In genomic region chrX:136662976-136663375, GRCh38 we compare ENCODE assay signal across 30 cellular contexts. TPM values are rescaled to one million over a fixed set of nuclear protein-coding genes. Genes with fewer than 3 reads are reported as not detected.
DNase-seq lines count a peak whose midpoint lies in the region; ATAC-seq and TF ChIP-seq lines count a peak whose summit lies in the region.
"Had no signal": no experiment of that assay in that cellular context is flagged by ENCODE, and none has a peak within 500 bp of the region (broad histone marks: within the 10 kb centered on the region; RNA-seq: fewer than 3 reads in every experiment).

No MANE protein-coding gene starts in this region.

- no peak overlapping the region for H3K9ac ChIP-seq in MM.1S (ENCODE audit: low read length)
- H3K9ac ChIP-seq: BLaER1 had no signal

- TF ChIP-seq CTCF in MM.1S (IDR thresholded peaks at IDR 0.05; ENCODE audit: low read length), result no peak

- H3K27ac Mint-ChIP-seq in activated naive CD8-positive, alpha-beta T cell treated with anti-CD3 and anti-CD28 coated beads, Interleukin-2, amount 10 ng/mL, durations not matched to agents 7 days and 5 days, result no peak overlapping the region
- H3K27ac Mint-ChIP-seq in activated naive CD8-positive, alpha-beta T cell treated with anti-CD3 and anti-CD28 coated beads, Interleukin-2, amount 50 U/mL, for 24 hours, result no peak overlapping the region
- H3K27ac Mint-ChIP-seq in activated T-helper 1 cell treated with anti-CD3 and anti-CD28 coated beads, Interleukin-12 subunit alpha, Interleukin-12 subunit beta, Interleukin-2, Interleukin-4 antibody, amounts not matched to agents 30 ng/mL and 10 ng/mL and 1 ng/mL, durations not matched to agents 14 hours and 24 hours and 36 hours, result peak overlapping the region; percentile 74
- H3K27ac Mint-ChIP-seq: HFFc6, nephron had no signal

- no peak for DNase-seq in activated naive CD8-positive, alpha-beta T cell treated with anti-CD3 and anti-CD28 coated beads, Interleukin-2, amount 10 ng/mL, durations not matched to agents 7 days and 5 days
- no peak for DNase-seq in activated naive CD8-positive, alpha-beta T cell treated with anti-CD3 and anti-CD28 coated beads, Interleukin-2, amount 50 U/mL, for 24 hours
- DNase-seq in MM.1S (peak; percentile 57), C1 segment of cervical spinal cord (lab: John Stamatoyannopoulos, UW) (no peak), NOMO-1 treated with dmso at 0.1 percent for 144 hours (lab: John Stamatoyannopoulos, UW; ENCODE audit: unreplicated experiment) (no peak)
- no peak for DNase-seq in activated T-helper 1 cell treated with anti-CD3 and anti-CD28 coated beads, Interleukin-12 subunit alpha, Interleukin-12 subunit beta, Interleukin-2, Interleukin-4 antibody, amounts not matched to agents 30 ng/mL and 10 ng/mL and 1 ng/mL, durations not matched to agents 14 hours and 24 hours and 36 hours (ENCODE audit: low spot score)
- DNase-seq in stimulated activated CD4-positive, alpha-beta T cell treated with anti-CD3 and anti-CD28 coated beads, Interleukin-2, amount 100 ng/mL, for 24 hours, result no peak
- DNase-seq: activated CD4-positive, alpha-beta T cell treated with anti-CD3 and anti-CD28 coated beads, Interleukin-2, amount 50 U/mL, for 48 hours; activated gamma-delta T cell treated with Interleukin-2 at 50 U/mL for 16 hours; activated T-cell treated with anti-CD3 and anti-CD28 coated beads for 4 hours; colonic mucosa; DND-41; effector CD4-positive, alpha-beta T cell; GF-D8; HFFc6; IMR-90; kidney glomerular epithelial cell; mucosa of descending colon; NCI-H146; NCI-H2107; psoas muscle; SIG-M5; stimulated activated CD4-positive, alpha-beta T cell treated with anti-CD3 and anti-CD28 coated beads, Interleukin-4, amount 100 ng/mL, for 24 hours; trophoblast cell had no signal

- no peak overlapping the region for H3K4me3 ChIP-seq in MM.1S (ENCODE audit: low read length)
- H3K4me3 ChIP-seq: ascending aorta, BLaER1, colonic mucosa, hepatocyte, mucosa of descending colon, psoas muscle had no signal

- peak; percentile 64 for ATAC-seq in activated naive CD8-positive, alpha-beta T cell treated with anti-CD3 and anti-CD28 coated beads, Interleukin-2, amount 10 ng/mL, durations not matched to agents 7 days and 5 days (ENCODE audit: low read depth)
- ATAC-seq in activated naive CD8-positive, alpha-beta T cell treated with anti-CD3 and anti-CD28 coated beads, Interleukin-2, amount 50 U/mL, for 24 hours, result no peak
- ATAC-seq: mucosa of descending colon, psoas muscle had no signal

- H3K4me1 Mint-ChIP-seq in activated naive CD8-positive, alpha-beta T cell treated with anti-CD3 and anti-CD28 coated beads, Interleukin-2, amount 10 ng/mL, durations not matched to agents 7 days and 5 days, result peaks cover 32% of the 10 kb centered on the region
- H3K4me1 Mint-ChIP-seq in activated naive CD8-positive, alpha-beta T cell treated with anti-CD3 and anti-CD28 coated beads, Interleukin-2, amount 50 U/mL, for 24 hours, result peaks cover 68% of the 10 kb centered on the region
- H3K4me1 Mint-ChIP-seq in activated T-helper 1 cell treated with anti-CD3 and anti-CD28 coated beads, Interleukin-12 subunit alpha, Interleukin-12 subunit beta, Interleukin-2, Interleukin-4 antibody, amounts not matched to agents 30 ng/mL and 10 ng/mL and 1 ng/mL, durations not matched to agents 14 hours and 24 hours and 36 hours (ENCODE audit: low read depth), result peaks cover 84% of the 10 kb centered on the region
- H3K4me1 Mint-ChIP-seq: nephron had no signal

- H4K20me1 ChIP-seq in MM.1S (ENCODE audit: insufficient read depth, low read length), result no peaks in the 10 kb centered on the region
- H4K20me1 ChIP-seq: BLaER1 had no signal

- H3K4me2 ChIP-seq in MM.1S (ENCODE audit: low read depth, low read length), result no peak overlapping the region
- H3K4me2 ChIP-seq: BLaER1, hepatocyte had no signal

- no peaks in the 10 kb centered on the region for H3K27me3 ChIP-seq in MM.1S (replicated peaks; ENCODE audit: insufficient read depth, low read length)
- H3K27me3 ChIP-seq: ascending aorta, colonic mucosa, hepatocyte had no signal

- no peaks in the 10 kb centered on the region for H3K36me3 ChIP-seq in MM.1S (replicated peaks; ENCODE audit: insufficient read depth, low read length)
- H3K36me3 ChIP-seq: colonic mucosa had no signal

- H3F3A ChIP-seq in MM.1S (ENCODE audit: insufficient read depth, low read length), result peaks cover 26% of the 10 kb centered on the region

- peaks cover 3% of the 10 kb centered on the region for H3K9me3 Mint-ChIP-seq in activated naive CD8-positive, alpha-beta T cell treated with anti-CD3 and anti-CD28 coated beads, Interleukin-2, amount 10 ng/mL, durations not matched to agents 7 days and 5 days
- H3K9me3 Mint-ChIP-seq in activated naive CD8-positive, alpha-beta T cell treated with anti-CD3 and anti-CD28 coated beads, Interleukin-2, amount 50 U/mL, for 24 hours, result peaks cover 10% of the 10 kb centered on the region
- peaks cover 8% of the 10 kb centered on the region for H3K9me3 Mint-ChIP-seq in activated T-helper 1 cell treated with anti-CD3 and anti-CD28 coated beads, Interleukin-12 subunit alpha, Interleukin-12 subunit beta, Interleukin-2, Interleukin-4 antibody, amounts not matched to agents 30 ng/mL and 10 ng/mL and 1 ng/mL, durations not matched to agents 14 hours and 24 hours and 36 hours
- H3K9me3 Mint-ChIP-seq: HFFc6 had no signal

- H3K36me3 Mint-ChIP-seq in activated naive CD8-positive, alpha-beta T cell treated with anti-CD3 and anti-CD28 coated beads, Interleukin-2, amount 10 ng/mL, durations not matched to agents 7 days and 5 days, result peaks cover 53% of the 10 kb centered on the region
- peaks cover 61% of the 10 kb centered on the region for H3K36me3 Mint-ChIP-seq in activated naive CD8-positive, alpha-beta T cell treated with anti-CD3 and anti-CD28 coated beads, Interleukin-2, amount 50 U/mL, for 24 hours (ENCODE audit: low read depth)
- H3K36me3 Mint-ChIP-seq in activated T-helper 1 cell treated with anti-CD3 and anti-CD28 coated beads, Interleukin-12 subunit alpha, Interleukin-12 subunit beta, Interleukin-2, Interleukin-4 antibody, amounts not matched to agents 30 ng/mL and 10 ng/mL and 1 ng/mL, durations not matched to agents 14 hours and 24 hours and 36 hours (ENCODE audit: low read depth), result peaks cover 60% of the 10 kb centered on the region

- H3K9me2 ChIP-seq in MM.1S (replicated peaks; ENCODE audit: insufficient read depth, low read length), result no peaks in the 10 kb centered on the region

- intact Hi-C loops in activated T-helper 1 cell treated with anti-CD3 and anti-CD28 coated beads, Interleukin-12 subunit alpha, Interleukin-12 subunit beta, Interleukin-2, Interleukin-4 antibody, amounts not matched to agents 30 ng/mL and 10 ng/mL and 1 ng/mL, durations not matched to agents 14 hours and 24 hours and 36 hours (cut with micrococcal nuclease), result no loop called here

- H3K79me2 ChIP-seq in MM.1S (ENCODE audit: low read length), result no peaks in the 10 kb centered on the region
- H3K79me2 ChIP-seq: hepatocyte had no signal

- no peaks in the 10 kb centered on the region for H3K27me3 Mint-ChIP-seq in activated naive CD8-positive, alpha-beta T cell treated with anti-CD3 and anti-CD28 coated beads, Interleukin-2, amount 10 ng/mL, durations not matched to agents 7 days and 5 days
- no peaks in the 10 kb centered on the region for H3K27me3 Mint-ChIP-seq in activated naive CD8-positive, alpha-beta T cell treated with anti-CD3 and anti-CD28 coated beads, Interleukin-2, amount 50 U/mL, for 24 hours
- H3K27me3 Mint-ChIP-seq in activated T-helper 1 cell treated with anti-CD3 and anti-CD28 coated beads, Interleukin-12 subunit alpha, Interleukin-12 subunit beta, Interleukin-2, Interleukin-4 antibody, amounts not matched to agents 30 ng/mL and 10 ng/mL and 1 ng/mL, durations not matched to agents 14 hours and 24 hours and 36 hours (ENCODE audit: insufficient read depth), result no peaks in the 10 kb centered on the region

- H3K27ac ChIP-seq in MM.1S (ENCODE audit: low read length), result no peak overlapping the region
- H3K27ac ChIP-seq: ascending aorta, BLaER1, colonic mucosa, epithelial cell of prostate, hepatocyte, psoas muscle had no signal

- 0 out of 2 replicates have a peak overlapping the region, but pooled peaks have one; percentile 21 for H2AFZ ChIP-seq in MM.1S (ENCODE audit: low read length)
- H2AFZ ChIP-seq: hepatocyte had no signal

- POLR2A ChIA-PET in activated naive CD8-positive, alpha-beta T cell treated with anti-CD3 and anti-CD28 coated beads, Interleukin-2, amount 10 ng/mL, durations not matched to agents 7 days and 5 days (lab: Charles Lee), result no interaction called here

- H3K4me3 Mint-ChIP-seq in activated naive CD8-positive, alpha-beta T cell treated with anti-CD3 and anti-CD28 coated beads, Interleukin-2, amount 10 ng/mL, durations not matched to agents 7 days and 5 days, result no peak overlapping the region
- no peak overlapping the region for H3K4me3 Mint-ChIP-seq in activated naive CD8-positive, alpha-beta T cell treated with anti-CD3 and anti-CD28 coated beads, Interleukin-2, amount 50 U/mL, for 24 hours
- no peak overlapping the region for H3K4me3 Mint-ChIP-seq in activated T-helper 1 cell treated with anti-CD3 and anti-CD28 coated beads, Interleukin-12 subunit alpha, Interleukin-12 subunit beta, Interleukin-2, Interleukin-4 antibody, amounts not matched to agents 30 ng/mL and 10 ng/mL and 1 ng/mL, durations not matched to agents 14 hours and 24 hours and 36 hours
- H3K4me3 Mint-ChIP-seq: HFFc6, nephron had no signal

- peaks cover 47% of the 10 kb centered on the region for H3K4me1 ChIP-seq in MM.1S (ENCODE audit: low read length)
- H3K4me1 ChIP-seq: ascending aorta, colonic mucosa, psoas muscle had no signal

- no peaks in the 10 kb centered on the region for H3K9me3 ChIP-seq in MM.1S (replicated peaks; ENCODE audit: insufficient read depth, low read length)
- H3K9me3 ChIP-seq: ascending aorta, colonic mucosa, mucosa of descending colon had no signal

RNA-seq across cellular contexts. Expression of gene CD40LG, which starts 15.0 kb away (rescaled TPM):
- 1 to 10 TPM; 2.5 to 3.7 TPM for total RNA-seq in activated naive CD8-positive, alpha-beta T cell treated with anti-CD3 and anti-CD28 coated beads, Interleukin-2, amount 10 ng/mL, durations not matched to agents 7 days and 5 days
- 261 and 272 TPM in 2 replicates for total RNA-seq in activated T-helper 1 cell treated with anti-CD3 and anti-CD28 coated beads, Interleukin-12 subunit alpha, Interleukin-12 subunit beta, Interleukin-2, Interleukin-4 antibody, amounts not matched to agents 30 ng/mL and 10 ng/mL and 1 ng/mL, durations not matched to agents 14 hours and 24 hours and 36 hours
- total RNA-seq: ascending aorta, hepatocyte, HFFc6, IMR-90, lung microvascular endothelial cell had no signal

Comparison
In these comparisons a context has a peak if more than half of its experiments do, and no peak if none do; other contexts are left out.
1. RNA of gene CD40LG, which starts 15.0 kb away (total RNA-seq): 261 to 272 TPM in activated T-helper 1 cell treated with anti-CD3 and anti-CD28 coated beads, Interleukin-12 subunit alpha, Interleukin-12 subunit beta, Interleukin-2, Interleukin-4 antibody, amounts not matched to agents 30 ng/mL and 10 ng/mL and 1 ng/mL, durations not matched to agents 14 hours and 24 hours and 36 hours; 2.5 to 3.7 TPM in activated naive CD8-positive, alpha-beta T cell treated with anti-CD3 and anti-CD28 coated beads, Interleukin-2, amount 10 ng/mL, durations not matched to agents 7 days and 5 days; every median in the first group is over 10 times any median in the second.